Comparison of ENCODE assay signal across 8 cellular contexts in genomic region chr2:106581755-106582430, GRCh38.
DNase-seq lines count a peak whose midpoint lies in the region; ATAC-seq and TF ChIP-seq lines count a peak whose summit lies in the region.

No MANE protein-coding gene starts in this region.

- ATAC-seq in GM21447 (IDR thresholded peaks at IDR 0.05; ENCODE audit: unreplicated experiment), result peak; percentile 67
- ATAC-seq in right lobe of liver, result peak; percentile 61 to 77 (median 75)

- peak in 1 of 4 donors; percentile 8 for TF ChIP-seq CTCF in right lobe of liver (IDR thresholded peaks at IDR 0.05)

- no peak overlapping the region for H3K27ac ChIP-seq in HUES6 (ENCODE audit: low read depth, low read length)
- no peak overlapping the region for H3K27ac ChIP-seq in right lobe of liver

- no peak overlapping the region for H3K9ac ChIP-seq in HUES6 (ENCODE audit: low read length)

- peak overlapping the region; percentile 58 for H3K4me3 ChIP-seq in HUES6 (ENCODE audit: low read depth, low read length)
- H3K4me3 ChIP-seq in right lobe of liver, result peak overlapping the region; percentile 4 to 30 (median 20)

- DNase-seq in EH (ENCODE audit: low read depth), result peak; percentile 64
- peak; percentile 6 for DNase-seq in T-helper 9 cell
- DNase-seq in cerebellum (ENCODE audit: low spot score), result peak; percentile 17
- DNase-seq in right lobe of liver, result peak in 1 of 3 donors; percentile 58
- peak; percentile 9 for DNase-seq in stimulated activated CD8-positive, alpha-beta memory T cell treated with anti-CD3 and anti-CD28 coated beads, Interleukin-4, amount 100 ng/mL, for 24 hours (ENCODE audit: low read depth)
- DNase-seq in MV-4-11 (lab: John Stamatoyannopoulos, UW), result no peak

- WGBS in right lobe of liver (ENCODE audit: insufficient coverage, low coverage, low lambda C conversion rate, missing lambda C conversion rate), result 10% methylated on average over 7 of the region's 18 CpGs

- H3K27me3 ChIP-seq in HUES6 (ENCODE audit: control insufficient read depth, insufficient read depth, low read length) (peaks cover 47% of the 10 kb centered on the region), right lobe of liver (no peaks in the 10 kb centered on the region)

- H3K36me3 ChIP-seq in HUES6 (ENCODE audit: control insufficient read depth, insufficient read depth, low read length), result no peaks in the 10 kb centered on the region
- H3K36me3 ChIP-seq in right lobe of liver, result no peaks in the 10 kb centered on the region

- 0 out of 2 replicates have a peak, but pooled peaks cover 2% of the 10 kb centered on the region for H3K9me3 ChIP-seq in HUES6 (ENCODE audit: control insufficient read depth, insufficient read depth, low read depth, low read length)
- no peaks in the 10 kb centered on the region for H3K9me3 ChIP-seq in right lobe of liver

- TF ChIP-seq POLR2A in right lobe of liver (IDR thresholded peaks at IDR 0.05), result no peak

- H3K4me1 ChIP-seq in HUES6 (ENCODE audit: control insufficient read depth, insufficient read depth, low read length), result peaks cover 6% of the 10 kb centered on the region; the same call in 1 of the 2 replicates
- H3K4me1 ChIP-seq in right lobe of liver, result peaks cover 0 to 6% (median 0%) of the 10 kb centered on the region in 4 donors

- intact Hi-C loops in right lobe of liver (cut with DNase I), result no loop called here
